ENCODE assay signal across 8 cellular contexts in genomic region chr12:68451261-68452091, GRCh38.
DNase-seq lines count a peak whose midpoint lies in the region; ATAC-seq lines count a peak whose summit lies in the region.

No MANE protein-coding gene starts in this region.

- intact Hi-C loops in Right ventricle myocardium inferior (cut with DNase I) (loop anchor here (2.0 to 5.0 kb wide), 2 partner anchors 45 to 84 kb away; no protein-coding TSS in a partner anchor), cardiac septum (cut with DNase I) (loop anchor here (5.0 kb wide), 3 partner anchors 44 to 86 kb away; no protein-coding TSS in a partner anchor)

- no peaks in the 10 kb centered on the region for H3K27me3 Mint-ChIP-seq in activated naive CD8-positive, alpha-beta T cell treated with anti-CD3 and anti-CD28 coated beads for 36 hours

- H3K4me1 Mint-ChIP-seq in activated naive CD8-positive, alpha-beta T cell treated with anti-CD3 and anti-CD28 coated beads for 36 hours: peaks cover 79% of the 10 kb centered on the region

- peak overlapping the region; percentile 58 for H3K4me3 Mint-ChIP-seq in activated naive CD8-positive, alpha-beta T cell treated with anti-CD3 and anti-CD28 coated beads for 36 hours

- peak; percentile 73 for ATAC-seq in Right ventricle myocardium inferior
- ATAC-seq in HG02840 (IDR thresholded peaks at IDR 0.05; ENCODE audit: low FRiP score, unreplicated experiment): peak; percentile 63

- peaks cover 6% of the 10 kb centered on the region for H3K36me3 Mint-ChIP-seq in activated naive CD8-positive, alpha-beta T cell treated with anti-CD3 and anti-CD28 coated beads for 36 hours

- H3K27ac Mint-ChIP-seq in activated naive CD8-positive, alpha-beta T cell treated with anti-CD3 and anti-CD28 coated beads for 36 hours: peak overlapping the region; percentile 98

- DNase-seq in Right ventricle myocardium inferior (ENCODE audit: missing footprints) (no peak), cardiac septum (ENCODE audit: low spot score) (no peak), NCI-H2196 treated with DMSO at 0.1 percent for 48 hours (lab: John Stamatoyannopoulos, UW; ENCODE audit: unreplicated experiment) (peak; percentile 16), kidney tubule cell (ENCODE audit: low spot score) (peak; percentile 31), SW480 (ENCODE audit: low spot score) (no peak)
- peak; percentile 56 for DNase-seq in activated naive CD8-positive, alpha-beta T cell treated with anti-CD3 and anti-CD28 coated beads for 36 hours
- peak; percentile 46 for DNase-seq in stimulated activated naive CD4-positive, alpha-beta T cell treated with Interleukin-2 at 50 U/mL for 16 hours (lab: John Stamatoyannopoulos, UW)

- peaks cover 7% of the 10 kb centered on the region for H3K9me3 Mint-ChIP-seq in activated naive CD8-positive, alpha-beta T cell treated with anti-CD3 and anti-CD28 coated beads for 36 hours

Comparison
In these comparisons a context has a peak if more than half of its experiments do, and no peak if none do; other contexts are left out.
1. DNase-seq: peak in NCI-H2196 treated with DMSO at 0.1 percent for 48 hours (single experiment), activated naive CD8-positive, alpha-beta T cell treated with anti-CD3 and anti-CD28 coated beads for 36 hours (single experiment), kidney tubule cell (single experiment) and stimulated activated naive CD4-positive, alpha-beta T cell treated with Interleukin-2 at 50 U/mL for 16 hours (single experiment); none in Right ventricle myocardium inferior (single experiment), cardiac septum (single experiment) and SW480 (single experiment).